Comparison of ENCODE assay signal across 1 cellular context in genomic region chr20:3925113-3925695, GRCh38.
TF ChIP-seq lines count a peak whose summit lies in the region.

No MANE protein-coding gene starts in this region.

TF ChIP-seq in K562, 482 proteins besides CTCF, POLR2A, EP300 and RAD21 (continued from another document):
- TF ChIP-seq CHD7 (IDR thresholded peaks at IDR 0.05; ENCODE audit: low read depth, low read length) (no peak), NCOA2 (IDR thresholded peaks at IDR 0.05; ENCODE audit: partially characterized antibody in 2 of 2) (no peak)
